8 cellular contexts compared by ENCODE assay signal in the genomic region with DNA sequence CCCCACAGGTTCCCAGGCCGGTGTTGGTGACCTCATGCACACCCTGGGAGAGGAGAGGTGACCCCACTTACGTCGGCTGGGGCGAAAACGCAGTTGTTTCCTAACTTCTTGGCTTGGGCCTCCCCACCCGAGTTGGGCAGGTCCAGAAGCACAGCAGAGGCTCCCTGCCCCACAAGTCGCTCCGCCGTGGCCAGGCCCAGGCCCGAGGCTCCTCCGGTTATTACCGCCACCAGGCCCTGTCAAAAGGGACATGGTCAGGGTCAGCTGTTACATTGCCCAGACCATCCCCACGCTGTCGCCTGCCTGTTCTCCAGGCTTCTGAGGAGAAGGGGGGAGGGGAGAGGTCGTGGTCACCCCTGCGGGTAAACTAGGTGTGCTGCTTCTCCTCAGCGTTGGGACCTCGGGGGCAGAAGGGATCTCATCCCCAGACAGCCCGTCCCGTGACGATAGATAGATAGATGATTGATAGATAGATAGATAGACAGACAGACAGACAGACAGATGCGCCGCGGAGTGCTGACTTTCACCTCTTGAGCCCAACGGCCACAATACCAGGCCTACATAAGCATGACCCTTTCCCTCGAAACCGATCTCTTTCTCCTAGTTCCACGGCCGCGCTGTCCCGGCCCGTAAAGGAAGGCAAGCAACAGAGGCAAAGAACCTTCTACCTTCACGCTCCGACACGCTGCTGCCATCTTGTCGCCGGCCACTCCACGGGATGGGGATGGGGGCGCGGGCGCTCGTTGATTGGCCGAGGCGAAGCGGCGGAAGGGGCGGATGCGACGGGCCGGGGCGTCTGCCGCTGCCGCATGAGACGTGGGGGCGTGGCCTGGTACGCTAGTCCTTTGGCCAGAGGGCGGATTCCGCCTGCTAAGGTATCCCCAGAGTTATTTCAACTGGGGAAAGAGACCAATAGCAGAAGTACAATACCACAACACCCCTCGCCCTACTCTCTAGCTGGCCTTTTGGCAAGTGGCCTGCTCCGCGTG. TPM values are rescaled to one million over a fixed set of nuclear protein-coding genes. Genes with fewer than 3 reads are reported as not detected.
DNase-seq lines count a peak whose midpoint lies in the region; ATAC-seq and TF ChIP-seq lines count a peak whose summit lies in the region.

A gene (minus strand): TSS at position 720 of the 989 bp plus-strand sequence. CDS start 25 bp downstream, at position 695.

- peaks cover 15% of the 10 kb centered on the region for H3K4me1 Mint-ChIP-seq in activated T-cell treated with anti-CD3 and anti-CD28 coated beads, Interleukin-2, amount 50 U/mL, for 4 hours (ENCODE audit: low read depth)

- no peaks in the 10 kb centered on the region for H3K27me3 ChIP-seq in Panc1 (ENCODE audit: control insufficient read depth, insufficient read depth, low read length)
- H3K27me3 ChIP-seq in esophagus (ENCODE audit: control insufficient read depth in 1 of 2, insufficient read depth in 2 of 2, low read length in 2 of 2), result no peaks in the 10 kb centered on the region
- H3K27me3 ChIP-seq in muscle layer of colon (ENCODE audit: control insufficient read depth in 1 of 2, insufficient read depth in 2 of 2, low read length in 2 of 2), result peaks cover 4 to 15% of the 10 kb centered on the region in 2 donors

- intact Hi-C loops in Panc1 (cut with micrococcal nuclease; ENCODE audit: unreplicated experiment), result loop anchor here (2.0 kb wide), 1 partner anchor 117 kb away; no protein-coding TSS in a partner anchor

- DNase-seq in DMS114 treated with DMSO at 0.1 percent for 48 hours (lab: John Stamatoyannopoulos, UW; ENCODE audit: unreplicated experiment) (peak; percentile 72), Panc1 (ENCODE audit: low read depth, low spot score) (no peak)
- peak; percentile 82 for DNase-seq in activated T-cell treated with anti-CD3 and anti-CD28 coated beads, Interleukin-2, amount 50 U/mL, for 4 hours
- DNase-seq in stimulated activated CD8-positive, alpha-beta memory T cell treated with anti-CD3 and anti-CD28 coated beads, Interleukin-7, amount 100 ng/mL, for 4 hours (ENCODE audit: low read depth in 2 of 2), result peak; percentile 66 to 84

- 4 to 23% methylated on average over 57 to 61 of the region's 61 CpGs for WGBS in esophagus, 2 donors

- H3K4me3 Mint-ChIP-seq in activated T-cell treated with anti-CD3 and anti-CD28 coated beads, Interleukin-2, amount 50 U/mL, for 4 hours, result peak within 1 kb of the TSS; percentile 94

- H3K9me3 Mint-ChIP-seq in activated T-cell treated with anti-CD3 and anti-CD28 coated beads, Interleukin-2, amount 50 U/mL, for 4 hours, result no peaks in the 10 kb centered on the region

- no TSS peak for BruUV-seq in Panc1 (replicated peaks; lab: Mats Ljungman, UMichigan)

- TF ChIP-seq CTCF in Panc1 (IDR thresholded peaks at IDR 0.05), result no peak

- peak within 1 kb of the TSS; percentile 26 for H3K9ac ChIP-seq in muscle layer of colon (ENCODE audit: low read length)

- H3K9me3 ChIP-seq in Panc1 (ENCODE audit: control insufficient read depth, insufficient read depth, low read depth, low read length) (no peaks in the 10 kb centered on the region), esophagus (ENCODE audit: control insufficient read depth in 2 of 2, insufficient read depth in 1 of 2, low read depth in 1 of 2, low read length in 1 of 2) (no peaks in the 10 kb centered on the region), muscle layer of colon (ENCODE audit: low read length) (no peaks in the 10 kb centered on the region)

- H3K27ac ChIP-seq in Panc1 (ENCODE audit: low read length) (peak within 1 kb of the TSS; percentile 93), esophagus (ENCODE audit: low read depth in 2 of 2, low read length in 1 of 2) (peak within 1 kb of the TSS; percentile 73 to 82), muscle layer of colon (ENCODE audit: low read depth, low read length) (peak within 1 kb of the TSS; percentile 42)

- in situ Hi-C loops in Panc1 (cut with HindIII; ENCODE audit: low pct_unique_long_range_greater_than_20kb, low sequenced_read_pairs), result no loop called here

- POLR2A ChIA-PET in Panc1 (lab: Charles Lee), result no interaction called here

- ATAC-seq in GM21576 (IDR thresholded peaks at IDR 0.05; ENCODE audit: unreplicated experiment), result peak; percentile 95
- ATAC-seq in Panc1, result peak; percentile 99
- ATAC-seq in activated T-cell treated with anti-CD3 and anti-CD28 coated beads, Interleukin-2, amount 50 U/mL, for 4 hours, result peak; percentile 97 to 99

- no peaks in the 10 kb centered on the region; the same call in 1 of the 2 replicates for H3K36me3 ChIP-seq in Panc1 (ENCODE audit: control insufficient read depth, insufficient read depth, low read length)
- peaks cover 3 to 9% of the 10 kb centered on the region in 2 donors for H3K36me3 ChIP-seq in esophagus (ENCODE audit: control insufficient read depth in 2 of 2, insufficient read depth in 2 of 2, low read length in 1 of 2)
- no peaks in the 10 kb centered on the region for H3K36me3 ChIP-seq in muscle layer of colon (ENCODE audit: insufficient read depth, low read length)

- TF ChIP-seq RAD21 in Ishikawa (IDR thresholded peaks at IDR 0.05; ENCODE audit: low read depth), result no peak

- H3K4me3 ChIP-seq in Panc1 (ENCODE audit: low read depth in 2 of 2, low read length in 2 of 2), result peak within 1 kb of the TSS; percentile 92 to 93
- H3K4me3 ChIP-seq in esophagus (ENCODE audit: low read depth in 1 of 2, low read length in 2 of 2), result peak within 1 kb of the TSS; percentile 61 to 79
- peak within 1 kb of the TSS; percentile 50 to 79 for H3K4me3 ChIP-seq in muscle layer of colon (ENCODE audit: low read depth in 1 of 2, low read length in 2 of 2)

- H3K4me1 ChIP-seq in Panc1 (ENCODE audit: control insufficient read depth, insufficient read depth, low read length) (peaks cover 4% of the 10 kb centered on the region; the same call in 1 of the 2 replicates), esophagus (ENCODE audit: control insufficient read depth in 2 of 2, insufficient read depth in 2 of 2, low read length in 1 of 2) (no peaks in the 10 kb centered on the region), muscle layer of colon (ENCODE audit: insufficient read depth, low read length) (peaks cover 4% of the 10 kb centered on the region)

- peaks cover 4% of the 10 kb centered on the region for H3K36me3 Mint-ChIP-seq in activated T-cell treated with anti-CD3 and anti-CD28 coated beads, Interleukin-2, amount 50 U/mL, for 4 hours (ENCODE audit: insufficient read depth)

- CTCF ChIA-PET in Panc1 (lab: Charles Lee), result interaction anchor here (0.5 kb wide), 1 partner anchor 102 kb away, joined by 3 read pairs; no protein-coding TSS in a partner anchor

- TF ChIP-seq EP300 in Ishikawa (IDR thresholded peaks at IDR 0.05; ENCODE audit: borderline replicate concordance), result no peak

- H3K27me3 Mint-ChIP-seq in activated T-cell treated with anti-CD3 and anti-CD28 coated beads, Interleukin-2, amount 50 U/mL, for 4 hours (ENCODE audit: low read depth), result no peaks in the 10 kb centered on the region

TF ChIP-seq in Ishikawa, 13 proteins besides CTCF, POLR2A, EP300 and RAD21:
- TF ChIP-seq TAF1 (IDR thresholded peaks at IDR 0.05; ENCODE audit: low read depth), result peak; percentile 81
- TF ChIP-seq CEBPB (IDR thresholded peaks at IDR 0.05), result no peak
- peak; percentile 89 for TF ChIP-seq YY1 (IDR thresholded peaks at IDR 0.05; ENCODE audit: low read depth)

RNA-seq across cellular contexts. Expression of the gene that starts here (rescaled TPM):
- total RNA-seq in Panc1 (2021; ENCODE audit: unreplicated experiment), result 216 TPM
- 315 TPM for polyA plus RNA-seq in Panc1 (2012; ENCODE audit: insufficient read length)
- total RNA-seq in activated T-cell treated with anti-CD3 and anti-CD28 coated beads, Interleukin-2, amount 50 U/mL, for 4 hours, result 100 to 1,000 TPM; 188 to 205 (median 188) TPM
- polyA plus RNA-seq in esophagus, result 100 to 1,000 TPM in 1 of 2 donors, 10 to 100 TPM in 1; 55.6 to 151 TPM

Comparison
In these comparisons a context has a peak if more than half of its experiments do, and no peak if none do; other contexts are left out.
1. H3K27ac ChIP-seq: peak in every context shown above with its lines; median percentile 93 in Panc1; 78 in esophagus; 42 in muscle layer of colon.